Comparison of ENCODE assay signal across 1 cellular context in the genomic region with DNA sequence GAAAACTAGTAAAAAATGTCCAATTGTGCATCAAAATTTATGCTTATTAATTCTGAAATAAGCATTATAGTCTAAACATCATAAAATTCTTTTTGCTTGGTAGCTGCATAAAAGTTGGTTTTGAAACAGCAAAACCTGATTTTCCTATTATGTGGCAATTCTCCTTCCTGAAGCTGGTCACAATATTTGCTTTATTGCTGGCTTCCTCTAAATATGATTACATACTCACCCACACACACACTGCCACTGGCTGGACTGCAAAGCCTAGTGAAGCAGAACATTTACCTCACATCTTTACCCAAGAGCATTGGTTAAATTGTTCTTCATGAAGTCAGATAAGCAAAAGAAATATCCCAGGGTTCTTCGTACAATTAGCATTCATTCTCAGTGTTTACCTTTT.
TF ChIP-seq lines count a peak whose summit lies in the region.

No MANE protein-coding gene starts in this region.

TF ChIP-seq in GM12878, 131 proteins besides CTCF, POLR2A, EP300 and RAD21 (continued from another document):
- TF ChIP-seq YBX1 (IDR thresholded peaks at IDR 0.05) (no peak), SUPT20H (IDR thresholded peaks at IDR 0.05; ENCODE audit: borderline replicate concordance, control insufficient read depth, low read depth, low read length) (no peak)
